Comparison of ENCODE assay signal across 14 cellular contexts in genomic region chr1:29201595-29202051, GRCh38. TPM values are rescaled to one million over a fixed set of nuclear protein-coding genes. Genes with fewer than 3 reads are reported as not detected.
A peak's percentile ranks its signal among the peaks of the same experiment; 100 is the strongest.
DNase-seq lines count a peak whose midpoint lies in the region; ATAC-seq and TF ChIP-seq lines count a peak whose summit lies in the region.
"Had no signal": no experiment of that assay in that cellular context is flagged by ENCODE, and none has a peak within 500 bp of the region (broad histone marks: within the 10 kb centered on the region; RNA-seq: fewer than 3 reads in every experiment).

No MANE protein-coding gene starts in this region.

- H2BK12ac ChIP-seq in mesenchymal stem cell (ENCODE audit: low read length in 2 of 2), result peak overlapping the region in 1 of 2 experiments; percentile 65

- no peak for TF ChIP-seq POLR2A in vagina (IDR thresholded peaks at IDR 0.05)

- no peak overlapping the region for H3K18ac ChIP-seq in mesenchymal stem cell (ENCODE audit: low read depth in 1 of 2, low read length in 2 of 2)

- no peaks in the 10 kb centered on the region for H3K9me3 ChIP-seq in right cardiac atrium (ENCODE audit: control insufficient read depth, low read length)
- no peaks in the 10 kb centered on the region for H3K9me3 ChIP-seq in mesenchymal stem cell (ENCODE audit: control insufficient read depth, low read length)
- H3K9me3 ChIP-seq in vagina, result no peaks in the 10 kb centered on the region

- DNase-seq in right cardiac atrium (no peak), cardiac septum (ENCODE audit: low spot score) (no peak), mesenchymal stem cell (no peak), vagina (ENCODE audit: extremely low spot score in 2 of 2) (no peak), G401 (ENCODE audit: low spot score) (no peak), GM13976 (ENCODE audit: low spot score) (no peak)
- no peak for DNase-seq in activated T-helper 2 cell treated with anti-CD3 and anti-CD28 coated beads, Interferon-gamma antibody, Interleukin-2, Interleukin-4, amounts not matched to agents 10 μg/mL and 5 μg/mL and 100 μg/mL, durations not matched to agents 14 hours and 24 hours and 36 hours (ENCODE audit: low spot score)
- DNase-seq: activated CD4-positive, alpha-beta T cell treated with anti-CD3 and anti-CD28 coated beads, Interleukin-2, amount 50 U/mL, for 1 hour; activated naive CD4-positive, alpha-beta T cell treated with anti-CD3 and anti-CD28 coated beads for 36 hours; cerebellar nuclear complex; NCI-H1092; NCI-H2227 treated with DMSO at 0.1 percent for 48 hours had no signal

- ATAC-seq in right cardiac atrium (no peak), GM21390 (IDR thresholded peaks at IDR 0.05; ENCODE audit: unreplicated experiment) (no peak)

- peak overlapping the region; percentile 77 for H3K9ac ChIP-seq in mesenchymal stem cell (ENCODE audit: low read length)

- H3K27ac ChIP-seq in right cardiac atrium (ENCODE audit: low read length) (peak overlapping the region; percentile 85), mesenchymal stem cell (ENCODE audit: low read length, poor library complexity, severe bottlenecking) (no peak overlapping the region), vagina (peak overlapping the region; percentile 77)

- no peak overlapping the region for H2AK5ac ChIP-seq in mesenchymal stem cell (ENCODE audit: low read length, severe bottlenecking)

- peaks cover 24% of the 10 kb centered on the region for H3K36me3 Mint-ChIP-seq in activated T-helper 2 cell treated with anti-CD3 and anti-CD28 coated beads, Interferon-gamma antibody, Interleukin-2, Interleukin-4, amounts not matched to agents 10 μg/mL and 5 μg/mL and 100 μg/mL, durations not matched to agents 14 hours and 24 hours and 36 hours (ENCODE audit: low read depth)

- no peak overlapping the region for H3K14ac ChIP-seq in mesenchymal stem cell (ENCODE audit: low read length in 2 of 2)

- intact Hi-C loops in right cardiac atrium (cut with DNase I), result loop anchor here (2.0 to 10.0 kb wide), 4 partner anchors 157 to 417 kb away; no protein-coding TSS in a partner anchor
- intact Hi-C loops in cardiac septum (cut with DNase I), result loop anchor here (2.0 to 5.0 kb wide), 4 partner anchors 19 to 417 kb away; no protein-coding TSS in a partner anchor
- intact Hi-C loops in activated T-helper 2 cell treated with anti-CD3 and anti-CD28 coated beads, Interferon-gamma antibody, Interleukin-2, Interleukin-4, amounts not matched to agents 10 μg/mL and 5 μg/mL and 100 μg/mL, durations not matched to agents 14 hours and 24 hours and 36 hours (cut with micrococcal nuclease), result loop anchor here (1.0 to 5.0 kb wide), 4 partner anchors 19 to 319 kb away; partner anchors contain the start of gene TMEM200B
- intact Hi-C loops in vagina (cut with DNase I), result loop anchor here (5.0 to 10.0 kb wide), 2 partner anchors 157 to 319 kb away; no protein-coding TSS in a partner anchor

- H3K4me1 ChIP-seq in right cardiac atrium (ENCODE audit: control insufficient read depth, insufficient read depth, low read length) (peaks cover 2% of the 10 kb centered on the region), mesenchymal stem cell (ENCODE audit: control insufficient read depth, insufficient read depth, low read depth, low read length) (peaks cover 7% of the 10 kb centered on the region), vagina (peaks cover 12% of the 10 kb centered on the region)

- no peaks in the 10 kb centered on the region for H3K9me3 Mint-ChIP-seq in activated T-helper 2 cell treated with anti-CD3 and anti-CD28 coated beads, Interferon-gamma antibody, Interleukin-2, Interleukin-4, amounts not matched to agents 10 μg/mL and 5 μg/mL and 100 μg/mL, durations not matched to agents 14 hours and 24 hours and 36 hours
- H3K9me3 Mint-ChIP-seq: activated naive CD4-positive, alpha-beta T cell treated with anti-CD3 and anti-CD28 coated beads for 36 hours had no signal

- peaks cover 4% of the 10 kb centered on the region for H3K79me1 ChIP-seq in mesenchymal stem cell (replicated peaks; ENCODE audit: low read length, poor library complexity, severe bottlenecking)

- WGBS in right cardiac atrium, result 85% methylated on average over 6 of the region's 6 CpGs
- WGBS in mesenchymal stem cell, result 89% methylated on average over 6 of the region's 6 CpGs

- no peak overlapping the region for H2AFZ ChIP-seq in mesenchymal stem cell (ENCODE audit: low read depth, low read length)

- no peak overlapping the region for H3K4me2 ChIP-seq in mesenchymal stem cell (ENCODE audit: low read length, poor library complexity, severe bottlenecking)

- peaks cover 16% of the 10 kb centered on the region for H3K4me1 Mint-ChIP-seq in activated T-helper 2 cell treated with anti-CD3 and anti-CD28 coated beads, Interferon-gamma antibody, Interleukin-2, Interleukin-4, amounts not matched to agents 10 μg/mL and 5 μg/mL and 100 μg/mL, durations not matched to agents 14 hours and 24 hours and 36 hours (ENCODE audit: low read depth)

- H2BK5ac ChIP-seq in mesenchymal stem cell (ENCODE audit: low read depth, low read length, poor library complexity, severe bottlenecking), result no peak overlapping the region

- in situ Hi-C loops in G401 (cut with HindIII; ENCODE audit: low sequenced_read_pairs), result no loop called here
- in situ Hi-C loops in GM13976 (cut with MboI; ENCODE audit: low sequenced_read_pairs, unreplicated experiment), result no loop called here

- H3K4ac ChIP-seq in mesenchymal stem cell (ENCODE audit: low read depth in 1 of 2, low read length in 2 of 2), result no peak overlapping the region

- H3K27ac Mint-ChIP-seq in activated T-helper 2 cell treated with anti-CD3 and anti-CD28 coated beads, Interferon-gamma antibody, Interleukin-2, Interleukin-4, amounts not matched to agents 10 μg/mL and 5 μg/mL and 100 μg/mL, durations not matched to agents 14 hours and 24 hours and 36 hours, result peak overlapping the region; percentile 70
- H3K27ac Mint-ChIP-seq: activated naive CD4-positive, alpha-beta T cell treated with anti-CD3 and anti-CD28 coated beads for 36 hours; B cell had no signal

- H3K4me3 ChIP-seq in right cardiac atrium (ENCODE audit: low read length) (no peak overlapping the region), mesenchymal stem cell (ENCODE audit: insufficient read depth in 1 of 2, low read depth in 1 of 2, low read length in 2 of 2) (no peak overlapping the region), vagina (no peak overlapping the region)

- H3K4me3 Mint-ChIP-seq in activated T-helper 2 cell treated with anti-CD3 and anti-CD28 coated beads, Interferon-gamma antibody, Interleukin-2, Interleukin-4, amounts not matched to agents 10 μg/mL and 5 μg/mL and 100 μg/mL, durations not matched to agents 14 hours and 24 hours and 36 hours (ENCODE audit: low read depth), result no peak overlapping the region
- H3K4me3 Mint-ChIP-seq: activated naive CD4-positive, alpha-beta T cell treated with anti-CD3 and anti-CD28 coated beads for 36 hours; B cell had no signal

- no peaks in the 10 kb centered on the region for H3K27me3 Mint-ChIP-seq in activated T-helper 2 cell treated with anti-CD3 and anti-CD28 coated beads, Interferon-gamma antibody, Interleukin-2, Interleukin-4, amounts not matched to agents 10 μg/mL and 5 μg/mL and 100 μg/mL, durations not matched to agents 14 hours and 24 hours and 36 hours (ENCODE audit: low read depth)
- H3K27me3 Mint-ChIP-seq: B cell had no signal

- H3K23ac ChIP-seq in mesenchymal stem cell (ENCODE audit: low read length in 2 of 2), result no peak overlapping the region

- H3K27me3 ChIP-seq in right cardiac atrium (ENCODE audit: control insufficient read depth, insufficient read depth) (no peaks in the 10 kb centered on the region), mesenchymal stem cell (ENCODE audit: control insufficient read depth in 1 of 2, insufficient read depth in 1 of 2, low read length in 2 of 2) (no peaks in the 10 kb centered on the region), vagina (no peaks in the 10 kb centered on the region)

- no peak for TF ChIP-seq CTCF in vagina (IDR thresholded peaks at IDR 0.05)
- no peak for TF ChIP-seq CTCF in GM13976 (IDR thresholded peaks at IDR 0.05; ENCODE audit: borderline replicate concordance, control extremely low read depth, extremely low read depth, insufficient read depth, missing control alignments)

- H4K8ac ChIP-seq in mesenchymal stem cell (ENCODE audit: low read length), result peak overlapping the region; percentile 86

- peak overlapping the region; percentile 54 for H2BK120ac ChIP-seq in mesenchymal stem cell (ENCODE audit: low read depth, low read length)

- H3K36me3 ChIP-seq in mesenchymal stem cell (ENCODE audit: control insufficient read depth in 1 of 2, insufficient read depth in 2 of 2, low read depth in 1 of 2, low read length in 2 of 2) (peaks cover 47 to 70% of the 10 kb centered on the region in 2 experiments), vagina (peaks cover 0 to 18% of the 10 kb centered on the region in 2 donors)

- H2BK15ac ChIP-seq in mesenchymal stem cell (ENCODE audit: low read depth, poor library complexity, severe bottlenecking), result no peak overlapping the region

- H4K91ac ChIP-seq in mesenchymal stem cell (ENCODE audit: low read length), result no peak overlapping the region

RNA-seq across cellular contexts. Expression of gene SRSF4, which starts 19.9 kb away (rescaled TPM):
- total RNA-seq in right cardiac atrium (10 to 100 TPM; 52.0 to 63.7 (median 61.1) TPM), cardiac septum (54.8 TPM), vagina (67.8 TPM)
- polyA plus RNA-seq in right cardiac atrium, result 50.0 TPM
- 145 TPM in 2 replicates for total RNA-seq in activated T-helper 2 cell treated with anti-CD3 and anti-CD28 coated beads, Interferon-gamma antibody, Interleukin-2, Interleukin-4, amounts not matched to agents 10 μg/mL and 5 μg/mL and 100 μg/mL, durations not matched to agents 14 hours and 24 hours and 36 hours
- polyA plus RNA-seq in mesenchymal stem cell (2013, experiment 1 of 2), result 52.4 TPM
- polyA plus RNA-seq in mesenchymal stem cell (2013, experiment 2 of 2), result 51.7 TPM
- 34.1 and 39.5 TPM in 2 replicates for total RNA-seq in G401 (2014; rRNA removed; shearing (Covaris generic))

RNA-seq across cellular contexts. Expression of gene MECR, which starts 29.1 kb away (rescaled TPM):
- 10 to 100 TPM; 21.0 to 33.7 (median 24.7) TPM for total RNA-seq in right cardiac atrium
- 36.0 TPM for polyA plus RNA-seq in right cardiac atrium
- total RNA-seq in cardiac septum, result 29.9 TPM
- total RNA-seq in activated T-helper 2 cell treated with anti-CD3 and anti-CD28 coated beads, Interferon-gamma antibody, Interleukin-2, Interleukin-4, amounts not matched to agents 10 μg/mL and 5 μg/mL and 100 μg/mL, durations not matched to agents 14 hours and 24 hours and 36 hours, result 33.0 and 34.6 TPM in 2 replicates
- 17.2 TPM for polyA plus RNA-seq in mesenchymal stem cell (2013, experiment 1 of 2)
- polyA plus RNA-seq in mesenchymal stem cell (2013, experiment 2 of 2), result 18.3 TPM
- 16.9 TPM for total RNA-seq in vagina
- 34.2 and 41.0 TPM in 2 replicates for total RNA-seq in G401 (2014; rRNA removed; shearing (Covaris generic))

RNA-seq across cellular contexts. Expression of gene PTPRU, which starts 34.7 kb away (rescaled TPM):
- 10 to 100 TPM; 13.7 to 29.9 (median 22.9) TPM for total RNA-seq in right cardiac atrium
- 24.6 TPM for polyA plus RNA-seq in right cardiac atrium
- total RNA-seq in cardiac septum, result 6.6 TPM
- 0.30 and 0.37 TPM in 2 replicates for total RNA-seq in activated T-helper 2 cell treated with anti-CD3 and anti-CD28 coated beads, Interferon-gamma antibody, Interleukin-2, Interleukin-4, amounts not matched to agents 10 μg/mL and 5 μg/mL and 100 μg/mL, durations not matched to agents 14 hours and 24 hours and 36 hours
- polyA plus RNA-seq in mesenchymal stem cell (2013, experiment 1 of 2), result 10.1 TPM
- polyA plus RNA-seq in mesenchymal stem cell (2013, experiment 2 of 2), result 9.8 TPM
- total RNA-seq in vagina, result 37.3 TPM
- 25.4 and 35.5 TPM in 2 replicates for total RNA-seq in G401 (2014; rRNA removed; shearing (Covaris generic))
